Comparison of ENCODE assay signal across 31 cellular contexts in genomic region chr1:236467327-236467641, GRCh38.
"Had no signal": no experiment of that assay in that cellular context is flagged by ENCODE, and none has a peak within 500 bp of the region (broad histone marks: within the 10 kb centered on the region; RNA-seq: fewer than 3 reads in every experiment).

No MANE protein-coding gene starts in this region.

- H3K36me3 Mint-ChIP-seq: natural killer cell; neural progenitor cell; stimulated activated memory B cell treated with anti-CD40 and anti-IgM and Interleukin-4, amounts not matched to agents 10 μg/mL and 1 μg/mL and 100 μg/mL, for 72 hours had no signal

- H3K27me3 ChIP-seq: ovary, right lobe of liver, sigmoid colon, suprapubic skin, testis, transverse colon, upper lobe of left lung, vagina had no signal

- H3K27ac Mint-ChIP-seq: naive thymus-derived CD4-positive, alpha-beta T cell; natural killer cell; neural progenitor cell; stimulated activated memory B cell treated with anti-CD40 and anti-IgM and Interleukin-4, amounts not matched to agents 10 μg/mL and 1 μg/mL and 100 μg/mL, for 72 hours; stimulated activated naive CD8-positive, alpha-beta T cell treated with anti-CD3 and anti-CD28 coated beads, Interleukin-15, amount 100 ng/mL, for 72 hours had no signal

- H3K9me3 ChIP-seq: ovary, psoas muscle, right lobe of liver, sigmoid colon, spleen, suprapubic skin, testis, tibial artery, transverse colon, upper lobe of left lung, vagina had no signal

- H3K4me3 ChIP-seq: neural progenitor cell, ovary, psoas muscle, right lobe of liver, sigmoid colon, spleen, suprapubic skin, testis, tibial artery, transverse colon, upper lobe of left lung, vagina had no signal

- H3K27me3 Mint-ChIP-seq: progenitor cell of endocrine pancreas had no signal

- ATAC-seq: naive thymus-derived CD4-positive, alpha-beta T cell; natural killer cell; psoas muscle; right cardiac atrium; right lobe of liver; stimulated activated memory B cell treated with anti-CD40 and anti-IgM and Interleukin-4, amounts not matched to agents 10 μg/mL and 1 μg/mL and 100 μg/mL, for 72 hours; stimulated activated naive CD8-positive, alpha-beta T cell treated with anti-CD3 and anti-CD28 coated beads, Interleukin-15, amount 100 ng/mL, for 72 hours; stimulated activated naive CD8-positive, alpha-beta T cell treated with anti-CD3 and anti-CD28 coated beads, Interleukin-15, Interleukin-2, amounts not matched to agents 100 U/mL and 50 U/mL, for 24 hours had no signal

- H3K36me3 ChIP-seq: neural progenitor cell, ovary, right lobe of liver, sigmoid colon, spleen, suprapubic skin, tibial artery, transverse colon, upper lobe of left lung, vagina had no signal

- H3K4me3 Mint-ChIP-seq: natural killer cell; nephron; neural progenitor cell; stimulated activated memory B cell treated with anti-CD40 and anti-IgM and Interleukin-4, amounts not matched to agents 10 μg/mL and 1 μg/mL and 100 μg/mL, for 72 hours; stimulated activated naive CD8-positive, alpha-beta T cell treated with anti-CD3 and anti-CD28 coated beads, Interleukin-15, amount 100 ng/mL, for 72 hours had no signal

- H3K4me1 ChIP-seq: parathyroid adenoma, psoas muscle, right lobe of liver, tibial artery, transverse colon, upper lobe of left lung had no signal

- DNase-seq: naive thymus-derived CD4-positive, alpha-beta T cell; natural killer cell; occipital lobe; ovary; posterior cingulate gyrus; psoas muscle; right cardiac atrium; right lobe of liver; sigmoid colon; small intestine; spleen; stimulated activated CD4-positive, alpha-beta T cell treated with anti-CD3 and anti-CD28 coated beads, Interleukin-12 subunit alpha, Interleukin-12 subunit beta, amount 100 ng/mL, for 4 hours; stimulated activated CD4-positive, alpha-beta T cell treated with anti-CD3 and anti-CD28 coated beads, Interleukin-1b, Interleukin-23, amount 100 ng/mL, for 48 hours; stimulated activated CD4-positive, alpha-beta T cell treated with anti-CD3 and anti-CD28 coated beads, Interleukin-4, amount 100 ng/mL, for 1 hour; stimulated activated CD4-positive, alpha-beta T cell treated with anti-CD3 and anti-CD28 coated beads, Interleukin-4, amount 100 ng/mL, for 4 hours; stimulated activated CD8-positive, alpha-beta memory T cell treated with anti-CD3 and anti-CD28 coated beads, Interleukin-4, amount 100 ng/mL, for 48 hours; stimulated activated naive CD4-positive, alpha-beta T cell; stimulated activated naive CD8-positive, alpha-beta T cell treated with anti-CD3 and anti-CD28 coated beads, Interleukin-15, amount 100 ng/mL, for 72 hours; stimulated activated naive CD8-positive, alpha-beta T cell treated with anti-CD3 and anti-CD28 coated beads, Interleukin-15, Interleukin-2, amounts not matched to agents 100 U/mL and 50 U/mL, for 24 hours; substantia nigra; testis; tibial artery; transverse colon; upper lobe of left lung had no signal

- H3K9me3 Mint-ChIP-seq: natural killer cell; neural progenitor cell; stimulated activated memory B cell treated with anti-CD40 and anti-IgM and Interleukin-4, amounts not matched to agents 10 μg/mL and 1 μg/mL and 100 μg/mL, for 72 hours; stimulated activated naive CD8-positive, alpha-beta T cell treated with anti-CD3 and anti-CD28 coated beads, Interleukin-15, amount 100 ng/mL, for 72 hours had no signal

- H3K27ac ChIP-seq: neural progenitor cell, ovary, parathyroid adenoma, psoas muscle, right lobe of liver, sigmoid colon, spleen, testis, tibial artery, transverse colon, upper lobe of left lung, vagina had no signal
